11 cellular contexts compared by ENCODE assay signal in the genomic region with DNA sequence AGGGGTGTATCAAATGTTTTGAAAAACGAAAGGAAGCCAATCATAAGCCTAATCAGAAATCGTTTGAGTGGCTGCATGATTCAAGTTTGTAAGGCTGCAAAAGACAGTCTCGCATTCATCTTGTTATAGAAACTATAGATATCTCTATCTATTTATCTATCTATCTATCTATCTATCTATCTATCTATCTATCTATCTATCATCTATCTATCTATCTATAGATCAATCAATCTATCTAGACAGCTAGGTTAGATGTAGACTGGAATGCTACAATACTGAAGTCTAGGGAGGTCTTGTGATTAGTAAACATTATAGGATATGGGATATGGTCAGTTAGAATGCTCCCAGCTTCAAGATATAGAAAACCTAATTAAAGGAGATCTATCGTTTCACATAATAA.
"Had no signal": no experiment of that assay in that cellular context is flagged by ENCODE, and none has a peak within 500 bp of the region (broad histone marks: within the 10 kb centered on the region; RNA-seq: fewer than 3 reads in every experiment).

No MANE protein-coding gene starts in this region.

- DNase-seq: GM23248, GOT3, H7, H9, HCEC 1CT, HFFc6 had no signal

- H3K36me3 ChIP-seq: HAP-1 had no signal

- H2AFZ ChIP-seq: GM23248, GM23338 had no signal

- H3K9ac ChIP-seq: GM23248 had no signal

- H3K4me3 ChIP-seq: GM23248, GM23338, HAP-1 had no signal

- ATAC-seq: GM23338, HCT116 had no signal

- H3K4me1 ChIP-seq: HAP-1 had no signal

- H3K4me2 ChIP-seq: GM23338 had no signal

- H3K27ac ChIP-seq: GM23248 had no signal

- H3K9me3 ChIP-seq: HAP-1 had no signal

- FAIRE-seq: H1, H54 had no signal
